In genomic region chr12:1639538-1639937, GRCh38 we compare ENCODE assay signal across 17 cellular contexts. TPM values are rescaled to one million over a fixed set of nuclear protein-coding genes. Genes with fewer than 3 reads are reported as not detected.
"Had no signal": no experiment of that assay in that cellular context is flagged by ENCODE, and none has a peak within 500 bp of the region (broad histone marks: within the 10 kb centered on the region; RNA-seq: fewer than 3 reads in every experiment).

No MANE protein-coding gene starts in this region.

- H3K79me2 ChIP-seq: hepatocyte had no signal

- H3K27me3 ChIP-seq: esophagus squamous epithelium, hepatocyte, sigmoid colon, tibial artery, vagina had no signal

- H3K4me3 Mint-ChIP-seq: activated CD8-positive, alpha-beta memory T cell treated with anti-CD3 and anti-CD28 coated beads, Interleukin-2, amount 10 ng/mL, durations not matched to agents 7 days and 5 days; T-cell had no signal

- ATAC-seq: activated CD8-positive, alpha-beta memory T cell treated with anti-CD3 and anti-CD28 coated beads, Interleukin-2, amount 10 ng/mL, durations not matched to agents 7 days and 5 days; T-cell had no signal

- DNase-seq: activated CD4-positive, alpha-beta T cell treated with anti-CD3 and anti-CD28 coated beads, Interleukin-2, amount 50 U/mL, for 48 hours; activated CD4-positive, CD25-positive, alpha-beta regulatory T cell treated with anti-CD3 and anti-CD28 coated beads, Interleukin-2, amount 50 U/mL, for 72 hours; activated CD8-positive, alpha-beta memory T cell treated with anti-CD3 and anti-CD28 coated beads, Interleukin-2, amount 10 ng/mL, durations not matched to agents 7 days and 5 days; activated naive CD4-positive, alpha-beta T cell treated with anti-CD3 and anti-CD28 coated beads, Interleukin-2, amount 50 U/mL, for 16 hours; activated T-cell treated with anti-CD3 and anti-CD28 coated beads, Interleukin-2, amount 50 U/mL, for 1 hour; central memory CD4-positive, alpha-beta T cell; cortex of kidney; effector CD4-positive, alpha-beta T cell; esophagus squamous epithelium; left ventricle myocardium inferior; sigmoid colon; stimulated activated CD4-positive, alpha-beta T cell treated with anti-CD3 and anti-CD28 coated beads, Interleukin-1b, Interleukin-23, amount 100 ng/mL, for 48 hours; T-cell; tibial artery had no signal

- H3K4me3 ChIP-seq: esophagus squamous epithelium, hepatocyte, left ventricle myocardium inferior, sigmoid colon, tibial artery, vagina had no signal

- H3K36me3 ChIP-seq: left ventricle myocardium inferior, tibial artery, vagina had no signal

- H3K27ac Mint-ChIP-seq: activated CD8-positive, alpha-beta memory T cell treated with anti-CD3 and anti-CD28 coated beads, Interleukin-2, amount 10 ng/mL, durations not matched to agents 7 days and 5 days; T-cell had no signal

- H3K36me3 Mint-ChIP-seq: activated CD8-positive, alpha-beta memory T cell treated with anti-CD3 and anti-CD28 coated beads, Interleukin-2, amount 10 ng/mL, durations not matched to agents 7 days and 5 days; T-cell had no signal

- H3K9me3 Mint-ChIP-seq: T-cell had no signal

- H3K4me2 ChIP-seq: hepatocyte had no signal

- H2AFZ ChIP-seq: hepatocyte had no signal

- H3K27ac ChIP-seq: esophagus squamous epithelium, hepatocyte, left ventricle myocardium inferior, tibial artery, vagina had no signal

- H3K9me3 ChIP-seq: esophagus squamous epithelium, left ventricle myocardium inferior, sigmoid colon, tibial artery, vagina had no signal

RNA-seq across cellular contexts. Expression of gene WNT5B, which starts 10.5 kb away (rescaled TPM):
- total RNA-seq: pulmonary artery endothelial cell had no signal
